In the genomic region with DNA sequence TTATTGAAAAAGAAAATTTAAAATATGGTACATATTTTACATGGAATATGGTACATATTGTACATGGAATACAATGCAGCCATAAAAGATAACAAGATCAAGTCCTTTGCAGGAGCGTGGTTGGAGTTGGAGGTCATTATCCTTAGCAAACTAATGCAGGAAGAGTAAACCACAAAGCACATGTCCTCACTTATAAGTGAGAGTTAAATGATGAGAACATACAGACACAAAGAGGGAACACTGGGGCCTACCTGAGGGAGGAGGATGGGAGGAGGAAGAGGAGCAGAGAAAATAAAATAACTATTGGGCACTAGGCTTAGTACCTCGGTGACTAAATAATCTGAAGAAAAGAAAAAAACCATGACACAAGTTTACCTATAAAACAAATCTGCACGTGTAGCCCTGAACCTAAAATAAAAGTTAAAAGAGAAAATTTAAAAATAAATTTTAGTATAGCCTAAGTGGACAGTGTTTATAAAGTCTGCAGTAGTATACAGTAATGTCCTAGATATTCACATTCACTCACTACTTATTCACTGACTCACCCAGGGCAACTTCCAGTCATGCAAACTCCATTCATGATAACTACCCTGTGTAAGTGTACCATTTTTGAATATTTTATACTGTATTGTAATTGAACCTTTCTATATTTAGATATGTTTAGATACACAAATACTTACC, we compare ENCODE assay signal across 20 cellular contexts.
A peak's percentile ranks its signal among the peaks of the same experiment; 100 is the strongest.
DNase-seq lines count a peak whose midpoint lies in the region; ATAC-seq and TF ChIP-seq lines count a peak whose summit lies in the region.
"Had no signal": no experiment of that assay in that cellular context is flagged by ENCODE, and none has a peak within 500 bp of the region (broad histone marks: within the 10 kb centered on the region; RNA-seq: fewer than 3 reads in every experiment).

No MANE protein-coding gene starts in this region.

- intact Hi-C loops in thyroid gland (cut with DNase I), result no loop called here

- H3K27me3 ChIP-seq in smooth muscle cell (ENCODE audit: low read depth) (no peaks in the 10 kb centered on the region), thyroid gland (no peaks in the 10 kb centered on the region)
- H3K27me3 ChIP-seq: BLaER1 treated with 17β-estradiol and CSF1 and Interleukin-3, amounts not matched to agents 10 nM and 100 nM; hepatocyte had no signal

- no peaks in the 10 kb centered on the region for H3K79me2 ChIP-seq in smooth muscle cell (ENCODE audit: low read depth)
- H3K79me2 ChIP-seq: hepatocyte had no signal

- H3K4me2 ChIP-seq in smooth muscle cell, result peak overlapping the region; percentile 59
- H3K4me2 ChIP-seq: BLaER1 treated with 17β-estradiol and CSF1 and Interleukin-3, amounts not matched to agents 10 nM and 100 nM; hepatocyte had no signal

- peak; percentile 30 for ATAC-seq in activated T-helper 17 cell treated with anti-CD3 and anti-CD28 coated beads, Interleukin-2, amount 50 U/mL, for 72 hours (replicated peaks)
- ATAC-seq in HG02678 (IDR thresholded peaks at IDR 0.05; ENCODE audit: unreplicated experiment) (no peak), HG03442 (IDR thresholded peaks at IDR 0.05; ENCODE audit: unreplicated experiment) (no peak)
- ATAC-seq: HepG2; naive thymus-derived CD8-positive, alpha-beta T cell had no signal

- H3K27ac ChIP-seq in smooth muscle cell (ENCODE audit: low read depth) (peak overlapping the region; percentile 98), thyroid gland (no peak overlapping the region)
- H3K27ac ChIP-seq: BLaER1 treated with 17β-estradiol and CSF1 and Interleukin-3, amounts not matched to agents 10 nM and 100 nM; hepatocyte; skin epidermis had no signal

- no peaks in the 10 kb centered on the region for H4K20me1 ChIP-seq in smooth muscle cell (ENCODE audit: low read depth)
- H4K20me1 ChIP-seq: BLaER1 treated with 17β-estradiol and CSF1 and Interleukin-3, amounts not matched to agents 10 nM and 100 nM had no signal

- H2AFZ ChIP-seq in smooth muscle cell (ENCODE audit: low read depth), result no peak overlapping the region
- H2AFZ ChIP-seq: hepatocyte had no signal

- TF ChIP-seq CTCF in smooth muscle cell (IDR thresholded peaks at IDR 0.05; ENCODE audit: borderline replicate concordance, insufficient read depth, poor library complexity, severe bottlenecking), result no peak
- no peak for TF ChIP-seq CTCF in thyroid gland (IDR thresholded peaks at IDR 0.05)

- no peaks in the 10 kb centered on the region for H3K36me3 ChIP-seq in smooth muscle cell (ENCODE audit: low read depth)
- no peaks in the 10 kb centered on the region for H3K36me3 ChIP-seq in thyroid gland
- H3K36me3 ChIP-seq: BLaER1 treated with 17β-estradiol and CSF1 and Interleukin-3, amounts not matched to agents 10 nM and 100 nM had no signal

- peaks cover 12% of the 10 kb centered on the region for H3F3A ChIP-seq in smooth muscle cell (ENCODE audit: low read depth)

- no peak for TF ChIP-seq POLR2A in thyroid gland (IDR thresholded peaks at IDR 0.05)

- no peak overlapping the region for H3K4me3 Mint-ChIP-seq in activated T-helper 17 cell treated with anti-CD3 and anti-CD28 coated beads, Interleukin-2, amount 50 U/mL, for 72 hours
- H3K4me3 Mint-ChIP-seq: activated naive CD4-positive, alpha-beta T cell treated with anti-CD3 and anti-CD28 coated beads, Interleukin-2, amount 10 ng/mL, durations not matched to agents 7 days and 5 days; brain; naive thymus-derived CD8-positive, alpha-beta T cell had no signal

- no peaks in the 10 kb centered on the region for H3K9me3 ChIP-seq in smooth muscle cell (replicated peaks; ENCODE audit: low read depth)
- H3K9me3 ChIP-seq in thyroid gland, result no peaks in the 10 kb centered on the region

- H3K4me3 ChIP-seq in smooth muscle cell, result no peak overlapping the region
- no peak overlapping the region for H3K4me3 ChIP-seq in thyroid gland (replicated peaks in 1 of 3)
- H3K4me3 ChIP-seq: BLaER1 treated with 17β-estradiol and CSF1 and Interleukin-3, amounts not matched to agents 10 nM and 100 nM; hepatocyte; skin epidermis had no signal

- H3K9me3 Mint-ChIP-seq in activated T-helper 17 cell treated with anti-CD3 and anti-CD28 coated beads, Interleukin-2, amount 50 U/mL, for 72 hours, result peaks cover 4% of the 10 kb centered on the region

- no peak overlapping the region for H3K27ac Mint-ChIP-seq in activated T-helper 17 cell treated with anti-CD3 and anti-CD28 coated beads, Interleukin-2, amount 50 U/mL, for 72 hours
- H3K27ac Mint-ChIP-seq: activated naive CD4-positive, alpha-beta T cell treated with anti-CD3 and anti-CD28 coated beads, Interleukin-2, amount 10 ng/mL, durations not matched to agents 7 days and 5 days; naive thymus-derived CD8-positive, alpha-beta T cell had no signal

- peaks cover 26% of the 10 kb centered on the region for H3K4me1 ChIP-seq in smooth muscle cell (ENCODE audit: low read depth)
- H3K4me1 ChIP-seq in thyroid gland, result peaks cover 0 to 5% of the 10 kb centered on the region in 2 donors
- H3K4me1 ChIP-seq: BLaER1 treated with 17β-estradiol and CSF1 and Interleukin-3, amounts not matched to agents 10 nM and 100 nM had no signal

- H3K27me3 Mint-ChIP-seq in activated T-helper 17 cell treated with anti-CD3 and anti-CD28 coated beads, Interleukin-2, amount 50 U/mL, for 72 hours, result no peaks in the 10 kb centered on the region
- H3K27me3 Mint-ChIP-seq: activated naive CD4-positive, alpha-beta T cell treated with anti-CD3 and anti-CD28 coated beads, Interleukin-2, amount 10 ng/mL, durations not matched to agents 7 days and 5 days; naive thymus-derived CD8-positive, alpha-beta T cell had no signal

- H3K4me1 Mint-ChIP-seq in activated T-helper 17 cell treated with anti-CD3 and anti-CD28 coated beads, Interleukin-2, amount 50 U/mL, for 72 hours, result peaks cover 5% of the 10 kb centered on the region

- WGBS in smooth muscle cell (ENCODE audit: low lambda C conversion rate), result 61% methylated on average over 3 of the region's 3 CpGs
- 93 to 94% methylated on average over 3 of the region's 3 CpGs for WGBS in thyroid gland, 2 donors

- DNase-seq in HCEC 1CT, result peak; percentile 85
- DNase-seq in fibroblast of peridontal ligament (ENCODE audit: extremely low read depth), result peak; percentile 77
- no peak for DNase-seq in smooth muscle cell (lab: John Stamatoyannopoulos, UW; ENCODE audit: unreplicated experiment)
- DNase-seq in thyroid gland, result no peak
- DNase-seq: activated naive CD4-positive, alpha-beta T cell treated with anti-CD3 and anti-CD28 coated beads, Interleukin-2, amount 10 ng/mL, durations not matched to agents 7 days and 5 days; activated T-cell treated with anti-CD3 and anti-CD28 coated beads for 4 hours; GDM1; kidney; naive thymus-derived CD8-positive, alpha-beta T cell; NCI-H187; NCI-H510A; stimulated activated CD4-positive, alpha-beta T cell treated with anti-CD3 and anti-CD28 coated beads, Interleukin-4, amount 100 ng/mL, for 1 hour had no signal

- peak overlapping the region; percentile 78 for H3K9ac ChIP-seq in smooth muscle cell (ENCODE audit: low read depth)
- H3K9ac ChIP-seq: BLaER1 treated with 17β-estradiol and CSF1 and Interleukin-3, amounts not matched to agents 10 nM and 100 nM had no signal

- no peaks in the 10 kb centered on the region for H3K36me3 Mint-ChIP-seq in activated T-helper 17 cell treated with anti-CD3 and anti-CD28 coated beads, Interleukin-2, amount 50 U/mL, for 72 hours (ENCODE audit: low read depth)
- H3K36me3 Mint-ChIP-seq: brain; naive thymus-derived CD8-positive, alpha-beta T cell had no signal

Comparison
In these comparisons a context has a peak if more than half of its experiments do, and no peak if none do; other contexts are left out.
1. DNase-seq: peak in HCEC 1CT (single experiment) and fibroblast of peridontal ligament (single experiment); none in smooth muscle cell (single experiment) and thyroid gland (0 of 2).